ENCODE assay signal across 24 cellular contexts in the genomic region with DNA sequence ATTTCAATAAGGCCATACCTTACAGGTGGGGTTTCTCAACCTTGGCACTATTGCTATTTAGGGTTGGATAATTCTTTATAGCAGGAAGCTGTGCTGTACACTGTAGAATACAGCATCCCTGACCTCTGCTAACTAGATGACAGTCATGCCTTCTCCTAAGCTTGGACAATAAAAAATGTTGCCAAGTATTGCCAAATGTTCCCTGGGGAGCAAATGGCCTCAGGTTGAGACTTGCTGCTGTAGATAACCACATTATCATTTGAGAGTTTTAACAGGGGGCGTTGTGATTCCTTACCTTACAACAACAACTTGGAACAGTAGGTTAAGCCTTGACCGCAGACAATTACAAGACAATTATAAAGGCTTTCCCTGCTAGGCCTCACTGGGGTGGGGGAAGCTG.
"Had no signal": no experiment of that assay in that cellular context is flagged by ENCODE, and none has a peak within 500 bp of the region (broad histone marks: within the 10 kb centered on the region; RNA-seq: fewer than 3 reads in every experiment).

No MANE protein-coding gene starts in this region.

- FAIRE-seq: small intestine had no signal

- H3K4me2 ChIP-seq: neural progenitor cell had no signal

- H3K9ac ChIP-seq: neural progenitor cell, parathyroid adenoma had no signal

- DNase-seq: natural killer cell; occipital lobe; ovary; posterior cingulate gyrus; psoas muscle; right cardiac atrium; right lobe of liver; sigmoid colon; small intestine; stimulated activated CD4-positive, alpha-beta T cell treated with anti-CD3 and anti-CD28 coated beads, Interleukin-15, amount 100 ng/mL, for 24 hours; stimulated activated CD4-positive, alpha-beta T cell treated with anti-CD3 and anti-CD28 coated beads, Interleukin-2, amount 100 ng/mL, for 24 hours; stimulated activated CD4-positive, alpha-beta T cell treated with anti-CD3 and anti-CD28 coated beads, Interleukin-2, amount 100 ng/mL, for 48 hours; stimulated activated CD4-positive, alpha-beta T cell treated with anti-CD3 and anti-CD28 coated beads, Interleukin-4, amount 100 ng/mL, for 24 hours; stimulated activated naive B cell treated with anti-CD40 and anti-IgM and Interleukin-4, amounts not matched to agents 10 μg/mL and 1 μg/mL and 100 μg/mL, for 72 hours; stimulated activated naive CD4-positive, alpha-beta T cell treated with Interleukin-2 at 50 U/mL for 16 hours; stomach; thyroid gland; transverse colon; upper lobe of right lung; uterus had no signal

- H3K4me1 ChIP-seq: parathyroid adenoma, psoas muscle, right lobe of liver, sigmoid colon, stomach, thyroid gland, transverse colon, upper lobe of right lung, uterus had no signal

- H2AFZ ChIP-seq: neural progenitor cell, parathyroid adenoma had no signal

- H3K27me3 ChIP-seq: neural progenitor cell, ovary, right lobe of liver, sigmoid colon, thyroid gland, transverse colon, upper lobe of right lung, uterus had no signal

- H3K4me3 ChIP-seq: neural progenitor cell, ovary, psoas muscle, right lobe of liver, sigmoid colon, stomach, thoracic aorta, thyroid gland, transverse colon, upper lobe of right lung, uterus had no signal

- H3K79me2 ChIP-seq: parathyroid adenoma had no signal

- H3K27ac ChIP-seq: neural progenitor cell, ovary, parathyroid adenoma, psoas muscle, right lobe of liver, sigmoid colon, stomach, thoracic aorta, thyroid gland, transverse colon, upper lobe of right lung, uterus had no signal

- H3K36me3 ChIP-seq: neural progenitor cell, ovary, right lobe of liver, sigmoid colon, stomach, thoracic aorta, thyroid gland, transverse colon, upper lobe of right lung, uterus had no signal

- ATAC-seq: natural killer cell; psoas muscle; right cardiac atrium; right lobe of liver; stimulated activated effector memory CD8-positive, alpha-beta T cell treated with anti-CD3 and anti-CD28 coated beads, Interleukin-12 subunit alpha, Interleukin-12 subunit beta, amount 100 ng/mL, for 72 hours; stimulated activated naive B cell treated with anti-CD40 and anti-IgM and Interleukin-4, amounts not matched to agents 10 μg/mL and 1 μg/mL and 100 μg/mL, for 72 hours; upper lobe of right lung had no signal

- H3K9me3 ChIP-seq: ovary, psoas muscle, right lobe of liver, thoracic aorta, thyroid gland, transverse colon, upper lobe of right lung, uterus had no signal
